12 cellular contexts compared by ENCODE assay signal in the genomic region with DNA sequence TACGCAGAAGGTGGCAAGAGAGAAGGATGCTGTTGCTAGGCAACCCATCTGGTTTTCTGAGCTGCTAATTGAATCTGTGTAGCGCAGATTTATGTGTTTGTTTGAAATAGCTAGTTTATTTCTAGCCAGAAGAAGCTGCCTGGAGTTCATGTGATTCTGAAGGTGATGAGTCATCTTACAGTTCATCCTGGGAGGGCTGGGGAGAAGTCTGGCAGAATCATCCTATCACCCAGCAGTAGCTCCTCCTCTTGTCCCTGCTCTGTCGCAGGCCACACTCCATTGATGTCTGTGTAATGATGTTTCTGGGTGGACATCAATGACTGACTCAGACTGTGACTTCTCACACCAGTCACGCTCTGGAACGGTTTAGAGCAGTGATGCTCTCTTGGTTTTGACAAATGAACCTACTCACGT. TPM values are rescaled to one million over a fixed set of nuclear protein-coding genes. Genes with fewer than 3 reads are reported as not detected.
DNase-seq lines count a peak whose midpoint lies in the region; ATAC-seq and TF ChIP-seq lines count a peak whose summit lies in the region.
"Had no signal": no experiment of that assay in that cellular context is flagged by ENCODE, and none has a peak within 500 bp of the region (broad histone marks: within the 10 kb centered on the region; RNA-seq: fewer than 3 reads in every experiment).

No MANE protein-coding gene starts in this region.

- H3K27me3 ChIP-seq in adrenal gland: peaks cover 8% of the 10 kb centered on the region

- intact Hi-C loops in adrenal gland (cut with DNase I): loop anchor here in 1 of 2 donors (5.0 kb wide), 1 partner anchor 53 kb away; no protein-coding TSS in a partner anchor

- H3K9me3 Mint-ChIP-seq in T-helper 2 cell treated with Interferon-gamma antibody and Interleukin-4, amounts not matched to agents 5 μg/mL and 100 μg/mL, for 36 hours: no peaks in the 10 kb centered on the region

- peaks cover 5 to 8% of the 10 kb centered on the region in 2 donors for H3K4me1 ChIP-seq in adrenal gland (replicated peaks in 1 of 2)

- H3K27me3 Mint-ChIP-seq in T-helper 2 cell treated with Interferon-gamma antibody and Interleukin-4, amounts not matched to agents 5 μg/mL and 100 μg/mL, for 36 hours (ENCODE audit: low read depth): peaks cover 10% of the 10 kb centered on the region

- no peak for TF ChIP-seq CTCF in adrenal gland (IDR thresholded peaks at IDR 0.05)

- no peaks in the 10 kb centered on the region for H3K36me3 Mint-ChIP-seq in T-helper 2 cell treated with Interferon-gamma antibody and Interleukin-4, amounts not matched to agents 5 μg/mL and 100 μg/mL, for 36 hours (ENCODE audit: low read depth)

- H3K4me1 Mint-ChIP-seq in T-helper 2 cell treated with Interferon-gamma antibody and Interleukin-4, amounts not matched to agents 5 μg/mL and 100 μg/mL, for 36 hours (ENCODE audit: low read depth): peaks cover 10% of the 10 kb centered on the region

- no peak for ATAC-seq in GM19351 (IDR thresholded peaks at IDR 0.05; ENCODE audit: unreplicated experiment)

- peak; percentile 70 for DNase-seq in AG08396 (ENCODE audit: low spot score)
- peak; percentile 24 for DNase-seq in HS-5 (ENCODE audit: low read depth)
- peak; percentile 59 to 91 (median 76) for DNase-seq in adrenal gland
- DNase-seq in islet precursor cell: peak; percentile 89
- no peak for DNase-seq in ureter (ENCODE audit: low spot score)
- DNase-seq in DMS153 (lab: John Stamatoyannopoulos, UW): no peak
- DNase-seq in T-helper 2 cell treated with Interferon-gamma antibody and Interleukin-4, amounts not matched to agents 5 μg/mL and 100 μg/mL, for 36 hours (ENCODE audit: low spot score): no peak
- DNase-seq: cerebellar nuclear complex, GOT3, WERI-Rb-1 had no signal

- no peaks in the 10 kb centered on the region for H3K36me3 ChIP-seq in adrenal gland (replicated peaks in 1 of 2)
- H3K36me3 ChIP-seq: WERI-Rb-1 had no signal

- no peak overlapping the region for H3K27ac Mint-ChIP-seq in T-helper 2 cell treated with Interferon-gamma antibody and Interleukin-4, amounts not matched to agents 5 μg/mL and 100 μg/mL, for 36 hours

- H3K27ac ChIP-seq in adrenal gland: peak overlapping the region in 2 of 5 donors; percentile 18 to 75
- H3K27ac ChIP-seq: WERI-Rb-1 had no signal

- no peak overlapping the region for H3K4me3 Mint-ChIP-seq in T-helper 2 cell treated with Interferon-gamma antibody and Interleukin-4, amounts not matched to agents 5 μg/mL and 100 μg/mL, for 36 hours

- peak in 1 of 2 donors; percentile 25 for TF ChIP-seq POLR2A in adrenal gland (IDR thresholded peaks at IDR 0.05)

- H3K4me3 ChIP-seq in adrenal gland: no peak overlapping the region

- H3K9me3 ChIP-seq in adrenal gland (replicated peaks in 1 of 3): no peaks in the 10 kb centered on the region

- WGBS in adrenal gland, 4 donors: 21 to 30% (median 25%) methylated on average over 6 of the region's 6 CpGs

RNA-seq across cellular contexts. Expression of a gene that starts 4.8 kb away (rescaled TPM):
- total RNA-seq in adrenal gland (100 to 1,000 TPM in 6 of 8 donors, 10 to 100 TPM in 2; 94.6 to 148 (median 112) TPM), ureter (85.0 TPM)
- 100 to 1,000 TPM in 1 of 3 donors, 10 to 100 TPM in 2; 52.0 to 143 (median 53.4) TPM for polyA plus RNA-seq in adrenal gland

RNA-seq across cellular contexts. Expression of a gene that starts 5.6 kb away (rescaled TPM):
- not detected for total RNA-seq in adrenal gland
- polyA plus RNA-seq in adrenal gland: not detected
- total RNA-seq in ureter: not detected
- total RNA-seq: MCF 10A had no signal

RNA-seq across cellular contexts. Expression of a gene that starts 57.8 kb away (rescaled TPM):
- 10 to 100 TPM; 54.7 to 82.4 (median 64.1) TPM for total RNA-seq in adrenal gland
- polyA plus RNA-seq in adrenal gland: 10 to 100 TPM; 24.7 to 78.8 (median 31.8) TPM
- total RNA-seq in ureter: 71.9 TPM

Comparison
In these comparisons a context has a peak if more than half of its experiments do, and no peak if none do; other contexts are left out.
1. DNase-seq: peak in AG08396 (single experiment), HS-5 (single experiment), adrenal gland (7 of 7) and islet precursor cell (single experiment); none in ureter (single experiment), DMS153 (single experiment) and T-helper 2 cell treated with Interferon-gamma antibody and Interleukin-4, amounts not matched to agents 5 μg/mL and 100 μg/mL, for 36 hours (single experiment).